In genomic region chr7:121945066-121945848, GRCh38 we compare ENCODE assay signal across 1 cellular context.
TF ChIP-seq lines count a peak whose summit lies in the region.

No MANE protein-coding gene starts in this region.

TF ChIP-seq in WTC11, 78 proteins besides CTCF, POLR2A, EP300 and RAD21 (continued from another document):
- no peak for TF ChIP-seq IRF1 (CRISPR knock-in tag; IDR thresholded peaks at IDR 0.05)
- no peak for TF ChIP-seq ARID4B (CRISPR knock-in tag; IDR thresholded peaks at IDR 0.05; ENCODE audit: borderline replicate concordance)
- TF ChIP-seq ZNF396 (CRISPR knock-in tag; IDR thresholded peaks at IDR 0.05; ENCODE audit: borderline replicate concordance): no peak
- no peak for TF ChIP-seq ZMAT4 (CRISPR knock-in tag; IDR thresholded peaks at IDR 0.05)
- TF ChIP-seq USF1 (CRISPR knock-in tag; IDR thresholded peaks at IDR 0.05): no peak
- TF ChIP-seq FOXK1 (CRISPR knock-in tag; IDR thresholded peaks at IDR 0.05): no peak
- TF ChIP-seq TEAD4 (CRISPR knock-in tag; IDR thresholded peaks at IDR 0.05): no peak
- TF ChIP-seq ZNF232 (CRISPR knock-in tag; IDR thresholded peaks at IDR 0.05): no peak
- no peak for TF ChIP-seq MLX (CRISPR knock-in tag; IDR thresholded peaks at IDR 0.05)
- TF ChIP-seq ATF3 (CRISPR knock-in tag; conservative IDR thresholded peaks at IDR 0.05): no peak
